29 cellular contexts compared by ENCODE assay signal in genomic region chr7:35969055-35969454, GRCh38.
"Had no signal": no experiment of that assay in that cellular context is flagged by ENCODE, and none has a peak within 500 bp of the region (broad histone marks: within the 10 kb centered on the region; RNA-seq: fewer than 3 reads in every experiment).

No MANE protein-coding gene starts in this region.

- H3K9me3 ChIP-seq: heart left ventricle, neutrophil, ovary, thyroid gland had no signal

- H3K4me1 ChIP-seq: thyroid gland had no signal

- ATAC-seq: activated CD4-positive, CD25-positive, alpha-beta regulatory T cell treated with anti-CD3 and anti-CD28 coated beads, Interleukin-2, amount 50 U/mL, for 24 hours; activated CD8-positive, alpha-beta T cell treated with anti-CD3 and anti-CD28 coated beads for 36 hours; activated T-cell treated with anti-CD3 and anti-CD28 coated beads, Interleukin-2, amount 50 U/mL, for 4 hours; activated T-helper 17 cell treated with anti-CD3 and anti-CD28 coated beads, Interleukin-2, amount 50 U/mL, for 72 hours; esophagus mucosa; left colon; stimulated activated memory B cell treated with anti-CD40 and anti-IgM and Interleukin-4, amounts not matched to agents 10 μg/mL and 1 μg/mL and 100 μg/mL, for 72 hours; T-helper 17 cell had no signal

- H3K27ac ChIP-seq: heart left ventricle, neutrophil, ovary, thyroid gland, WERI-Rb-1 had no signal

- DNase-seq: activated CD4-positive, alpha-beta T cell treated with anti-CD3 and anti-CD28 coated beads, Interleukin-2, amount 10 ng/mL, durations not matched to agents 7 days and 5 days; activated CD8-positive, alpha-beta T cell treated with anti-CD3 and anti-CD28 coated beads for 36 hours; activated gamma-delta T cell treated with Interleukin-2 at 50 U/mL for 16 hours; activated naive CD4-positive, alpha-beta T cell treated with anti-CD3 and anti-CD28 coated beads, Interleukin-2, amount 50 U/mL, for 16 hours; activated T-cell treated with anti-CD3 and anti-CD28 coated beads, Interleukin-2, amount 50 U/mL, for 4 hours; amygdala; central memory CD4-positive, alpha-beta T cell; foreskin fibroblast; heart left ventricle; hypothalamus; immature natural killer cell; left colon; mesenchymal stem cell; ovary; stimulated activated CD4-positive, alpha-beta T cell treated with anti-CD3 and anti-CD28 coated beads, Interleukin-1b, Interleukin-23, amount 100 ng/mL, for 48 hours; stimulated activated CD4-positive, alpha-beta T cell treated with anti-CD3 and anti-CD28 coated beads, Interleukin-4, amount 100 ng/mL, for 4 hours; stimulated activated CD8-positive, alpha-beta memory T cell treated with anti-CD3 and anti-CD28 coated beads, Interleukin-4, amount 100 ng/mL, for 48 hours; stimulated activated naive CD8-positive, alpha-beta T cell treated with anti-CD3 and anti-CD28 coated beads, Interleukin-15, amount 100 ng/mL, for 72 hours; substantia nigra; T-helper 17 cell; T1000; thyroid gland; WERI-Rb-1 had no signal

- H3K36me3 ChIP-seq: heart left ventricle, neutrophil, ovary, thyroid gland, WERI-Rb-1 had no signal

- H3K27me3 ChIP-seq: ovary, thyroid gland had no signal

- H3K4me3 ChIP-seq: heart left ventricle, ovary, smooth muscle cell, thyroid gland had no signal
